18 cellular contexts compared by ENCODE assay signal in genomic region chrX:68718443-68718820, GRCh38.
DNase-seq lines count a peak whose midpoint lies in the region; ATAC-seq, FAIRE-seq and TF ChIP-seq lines count a peak whose summit lies in the region.
"Had no signal": no experiment of that assay in that cellular context is flagged by ENCODE, and none has a peak within 500 bp of the region (broad histone marks: within the 10 kb centered on the region; RNA-seq: fewer than 3 reads in every experiment).

No MANE protein-coding gene starts in this region.

- H3K9me3 ChIP-seq in right lobe of liver, result no peaks in the 10 kb centered on the region
- H3K9me3 ChIP-seq in HepG2 (ENCODE audit: low read length), result no peaks in the 10 kb centered on the region
- H3K9me3 ChIP-seq in osteoblast (ENCODE audit: low read depth, low read length), result no peaks in the 10 kb centered on the region
- H3K9me3 ChIP-seq: Caco-2, HAP-1 had no signal

- in situ Hi-C loops in HepG2 (cut with HindIII; ENCODE audit: extremely low pct_ligation_motif_present, low pct_unique_long_range_greater_than_20kb), result no loop called here

- no peaks in the 10 kb centered on the region for H3K4me1 ChIP-seq in right lobe of liver
- H3K4me1 ChIP-seq in HepG2 (ENCODE audit: insufficient read depth, low read length), result no peaks in the 10 kb centered on the region
- no peaks in the 10 kb centered on the region for H3K4me1 ChIP-seq in osteoblast (ENCODE audit: insufficient read depth, low read length)
- H3K4me1 ChIP-seq: Caco-2, HAP-1 had no signal

- FAIRE-seq in HepG2 (lab: Jason Lieb, UNC), result no peak
- FAIRE-seq: G401.6, GM12892, H54 had no signal

- H3K36me3 ChIP-seq in right lobe of liver (peaks cover 0 to 44% (median 0%) of the 10 kb centered on the region in 4 donors), HepG2 (replicated peaks in 1 of 2; ENCODE audit: control insufficient read depth in 1 of 2, insufficient read depth in 2 of 2, low read length in 2 of 2) (no peaks in the 10 kb centered on the region), osteoblast (ENCODE audit: insufficient read depth, low read length) (peaks cover 10% of the 10 kb centered on the region)
- H3K36me3 ChIP-seq: HAP-1 had no signal

- intact Hi-C loops in right lobe of liver (cut with DNase I), result no loop called here
- intact Hi-C loops in HepG2 (cut with micrococcal nuclease; ENCODE audit: unreplicated experiment), result no loop called here
- intact Hi-C loops in sciatic nerve (cut with DNase I), result no loop called here

- DNase-seq in right lobe of liver (peak in 2 of 3 donors; percentile 35 to 43), HepG2 (ENCODE audit: low spot score) (no peak), osteoblast (ENCODE audit: insufficient read length, low spot score, missing footprints) (peak; percentile 3), sciatic nerve (ENCODE audit: low spot score) (peak; percentile 43), C1 segment of cervical spinal cord (lab: John Stamatoyannopoulos, UW) (no peak)
- DNase-seq: Caco-2; CD4-positive, CD25-positive, alpha-beta regulatory T cell; CD8-positive, alpha-beta T cell; DMS153; DND-41; GOT3; HFFc6 had no signal

- POLR2A ChIA-PET in HepG2 (lab: Yijun Ruan, JAX), result no interaction called here

- CTCF ChIA-PET in HepG2 (lab: Yijun Ruan, JAX; ENCODE audit: low intra/inter-chr PET ratio, low total read pairs), result no interaction called here

- H3K27me3 ChIP-seq in right lobe of liver (no peaks in the 10 kb centered on the region), HepG2 (ENCODE audit: control insufficient read depth in 1 of 2, insufficient read depth in 2 of 2, low read length in 2 of 2) (no peaks in the 10 kb centered on the region), osteoblast (ENCODE audit: insufficient read depth, low read length) (peaks cover 5% of the 10 kb centered on the region)

- H3K27ac ChIP-seq in right lobe of liver (no peak overlapping the region), HepG2 (ENCODE audit: extremely low read length, insufficient read depth, low read length) (no peak overlapping the region), osteoblast (ENCODE audit: low read depth, low read length) (no peak overlapping the region)
- H3K27ac ChIP-seq: C4-2B had no signal

- ATAC-seq in right lobe of liver (no peak), HepG2 (no peak), sciatic nerve (no peak), HG02623 (IDR thresholded peaks at IDR 0.05; ENCODE audit: unreplicated experiment) (no peak)
- ATAC-seq: CD8-positive, alpha-beta T cell had no signal

- H4K20me1 ChIP-seq in HepG2 (ENCODE audit: insufficient read depth, low read length) (no peaks in the 10 kb centered on the region), osteoblast (ENCODE audit: insufficient read depth, low read length) (peaks cover 3% of the 10 kb centered on the region)

- H3K9ac ChIP-seq in HepG2 (ENCODE audit: insufficient read depth, low read depth, low read length), result no peak overlapping the region

- TF ChIP-seq POLR2A in right lobe of liver (IDR thresholded peaks at IDR 0.05), result no peak
- TF ChIP-seq POLR2A in HepG2 (IDR thresholded peaks at IDR 0.05; ENCODE audit: insufficient read depth in 1 of 2, low read depth in 2 of 2, low read length in 2 of 2), result no peak

- whole genome bisulfite sequencing in right lobe of liver (ENCODE audit: insufficient coverage, low coverage, low lambda C conversion rate, missing lambda C conversion rate), result 57% methylated on average over 1 of the region's 10 CpGs
- no CpG with 5 or more reads among the region's 10 CpGs for WGBS in HepG2 (ENCODE audit: low lambda C conversion rate)

- H3K4me3 ChIP-seq in right lobe of liver (no peak overlapping the region), HepG2 (replicated peaks in 1 of 3; ENCODE audit: insufficient read depth in 1 of 3, low read depth in 2 of 3, low read length in 3 of 3) (no peak overlapping the region), osteoblast (ENCODE audit: insufficient read depth, low read length) (no peak overlapping the region)
- H3K4me3 ChIP-seq: HAP-1 had no signal

- no TSS peak for BruUV-seq in HepG2 (replicated peaks; lab: Mats Ljungman, UMichigan)

- no peak for TF ChIP-seq CTCF in right lobe of liver (IDR thresholded peaks at IDR 0.05)
- no peak for TF ChIP-seq CTCF in HepG2 (CRISPR knock-in tag; IDR thresholded peaks at IDR 0.05)
- TF ChIP-seq CTCF in osteoblast (IDR thresholded peaks at IDR 0.05; ENCODE audit: extremely low read depth, low read depth, low read length), result no peak

- no peak for TF ChIP-seq RAD21 in HepG2 (CRISPR knock-in tag; IDR thresholded peaks at IDR 0.05)

- no peak for TF ChIP-seq EP300 in HepG2 (IDR thresholded peaks at IDR 0.05; ENCODE audit: low read depth in 2 of 2, low read length in 2 of 2)
- no peak for TF ChIP-seq EP300 in HepG2 (CRISPR knock-in tag; IDR thresholded peaks at IDR 0.05; ENCODE audit: borderline replicate concordance)

- no peaks in the 10 kb centered on the region for H3K79me2 ChIP-seq in HepG2 (ENCODE audit: insufficient read depth, low read length)
- no peaks in the 10 kb centered on the region for H3K79me2 ChIP-seq in osteoblast (ENCODE audit: insufficient read depth, low read length)

- H2AFZ ChIP-seq in HepG2 (ENCODE audit: low read length) (no peak overlapping the region), osteoblast (ENCODE audit: low read length) (no peak overlapping the region)

- H3K4me2 ChIP-seq in HepG2 (ENCODE audit: low read depth, low read length), result no peak overlapping the region
- H3K4me2 ChIP-seq in osteoblast (ENCODE audit: insufficient read depth, low read length), result no peak overlapping the region

TF ChIP-seq in HepG2, 621 proteins besides CTCF, POLR2A, EP300 and RAD21:
- TF ChIP-seq TMF1 (CRISPR knock-in tag; IDR thresholded peaks at IDR 0.05; ENCODE audit: low read depth), result no peak
- TF ChIP-seq HNRNPLL (IDR thresholded peaks at IDR 0.05; ENCODE audit: low read depth, low read length, poor library complexity, severe bottlenecking), result no peak
- no peak for TF ChIP-seq REPIN1 (CRISPR knock-in tag; IDR thresholded peaks at IDR 0.05; ENCODE audit: borderline replicate concordance, low read depth)
- TF ChIP-seq, protein P1, sequence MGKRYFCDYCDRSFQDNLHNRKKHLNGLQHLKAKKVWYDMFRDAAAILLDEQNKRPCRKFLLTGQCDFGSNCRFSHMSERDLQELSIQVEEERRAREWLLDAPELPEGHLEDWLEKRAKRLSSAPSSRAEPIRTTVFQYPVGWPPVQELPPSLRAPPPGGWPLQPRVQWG (CRISPR knock-in tag; IDR thresholded peaks at IDR 0.05; ENCODE audit: borderline replicate concordance, low read depth), result no peak
- TF ChIP-seq GABPB1 (CRISPR knock-in tag; IDR thresholded peaks at IDR 0.05), result no peak
- no peak for TF ChIP-seq ZNF674 (CRISPR knock-in tag; IDR thresholded peaks at IDR 0.05; ENCODE audit: low read depth)
- no peak for TF ChIP-seq MIER2 (CRISPR knock-in tag; IDR thresholded peaks at IDR 0.05)
- TF ChIP-seq NFIC (IDR thresholded peaks at IDR 0.05; ENCODE audit: low read length), result no peak

Comparison
In these comparisons a context has a peak if more than half of its experiments do, and no peak if none do; other contexts are left out.
1. DNase-seq: peak in right lobe of liver (2 of 3), osteoblast (single experiment) and sciatic nerve (single experiment); none in HepG2 (single experiment) and C1 segment of cervical spinal cord (0 of 14).